Comparison of ENCODE assay signal across 8 cellular contexts in the genomic region with DNA sequence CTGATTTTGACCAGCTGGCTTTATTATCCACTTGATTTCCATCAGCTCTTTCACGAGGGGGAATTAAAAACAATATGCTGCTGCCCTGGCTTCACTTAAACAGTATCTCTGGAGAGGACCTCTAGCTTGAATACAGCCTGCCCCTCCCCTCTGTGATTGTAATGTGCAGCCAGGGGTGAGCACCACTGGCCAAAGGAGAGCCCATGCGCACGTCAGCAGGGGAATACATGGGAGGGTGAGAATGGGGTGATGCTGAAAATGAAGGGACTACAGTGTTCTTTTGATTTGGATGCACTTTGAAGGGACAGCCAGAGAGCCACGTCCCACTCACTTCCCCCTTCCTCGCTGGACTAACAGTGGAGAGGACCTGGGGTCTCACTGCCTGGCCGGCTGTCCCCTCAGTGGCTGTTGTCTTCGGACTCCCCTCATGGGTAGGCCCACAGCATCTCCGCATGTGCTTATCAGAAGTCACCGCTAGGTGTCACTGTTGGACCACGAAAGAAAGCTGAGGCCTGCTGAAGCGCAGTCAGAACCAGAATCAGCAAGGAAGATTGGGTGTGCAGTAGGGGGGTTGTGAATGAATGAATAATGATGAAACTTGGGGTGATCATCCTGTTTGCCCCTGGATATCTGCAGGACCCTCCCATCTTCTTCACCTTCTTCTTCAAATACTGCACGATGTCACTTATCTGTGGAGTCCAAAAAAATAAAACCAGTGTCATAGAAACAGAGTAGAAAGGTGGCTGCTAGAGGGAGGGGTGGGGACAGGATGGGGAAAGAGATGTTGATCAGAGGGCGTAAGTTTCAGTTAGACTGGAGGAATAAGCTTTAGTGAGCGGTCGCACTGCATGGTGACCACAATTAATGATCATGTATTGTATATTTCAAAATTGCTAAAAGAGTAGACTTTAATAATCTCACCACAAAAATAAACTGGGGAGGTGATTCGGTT.
DNase-seq lines count a peak whose midpoint lies in the region; ATAC-seq and TF ChIP-seq lines count a peak whose summit lies in the region.

No MANE protein-coding gene starts in this region.

- H3K36me3 Mint-ChIP-seq in effector memory CD8-positive, alpha-beta T cell (ENCODE audit: insufficient read depth): no peaks in the 10 kb centered on the region

- DNase-seq in AG09319 (ENCODE audit: extremely low read depth, low read depth): no peak
- DNase-seq in NCI-H526 treated with DMSO at 0.1 percent for 48 hours (lab: John Stamatoyannopoulos, UW): peak; percentile 47
- DNase-seq in activated CD8-positive, alpha-beta memory T cell treated with anti-CD3 and anti-CD28 coated beads for 24 hours: peak; percentile 93
- DNase-seq in effector memory CD8-positive, alpha-beta T cell: peak; percentile 64 to 68 (median 66)
- peak; percentile 88 for DNase-seq in midbrain (lab: John Stamatoyannopoulos, UW)
- peak; percentile 60 for DNase-seq in stimulated activated CD8-positive, alpha-beta memory T cell treated with anti-CD3 and anti-CD28 coated beads, Interleukin-4, amount 100 ng/mL, for 24 hours (ENCODE audit: low read depth)

- H3K27ac Mint-ChIP-seq in effector memory CD8-positive, alpha-beta T cell: no peak overlapping the region

- no peaks in the 10 kb centered on the region for H3K9me3 Mint-ChIP-seq in effector memory CD8-positive, alpha-beta T cell

- peaks cover 15 to 30% of the 10 kb centered on the region in 2 donors for H3K27me3 Mint-ChIP-seq in effector memory CD8-positive, alpha-beta T cell

- peaks cover 0 to 4% of the 10 kb centered on the region in 2 donors for H3K4me1 Mint-ChIP-seq in effector memory CD8-positive, alpha-beta T cell (ENCODE audit: low read depth in 2 of 2)

- peak; percentile 74 for TF ChIP-seq CTCF in AG09319 (IDR thresholded peaks at IDR 0.05; ENCODE audit: low read depth, low read length)

- H3K4me3 Mint-ChIP-seq in effector memory CD8-positive, alpha-beta T cell: no peak overlapping the region

- ATAC-seq in GM18868 (IDR thresholded peaks at IDR 0.05; ENCODE audit: unreplicated experiment): peak; percentile 90
- ATAC-seq in HG03280 (IDR thresholded peaks at IDR 0.05; ENCODE audit: unreplicated experiment): peak; percentile 85
- ATAC-seq in effector memory CD8-positive, alpha-beta T cell (replicated peaks): peak; percentile 55
